In the genomic region with DNA sequence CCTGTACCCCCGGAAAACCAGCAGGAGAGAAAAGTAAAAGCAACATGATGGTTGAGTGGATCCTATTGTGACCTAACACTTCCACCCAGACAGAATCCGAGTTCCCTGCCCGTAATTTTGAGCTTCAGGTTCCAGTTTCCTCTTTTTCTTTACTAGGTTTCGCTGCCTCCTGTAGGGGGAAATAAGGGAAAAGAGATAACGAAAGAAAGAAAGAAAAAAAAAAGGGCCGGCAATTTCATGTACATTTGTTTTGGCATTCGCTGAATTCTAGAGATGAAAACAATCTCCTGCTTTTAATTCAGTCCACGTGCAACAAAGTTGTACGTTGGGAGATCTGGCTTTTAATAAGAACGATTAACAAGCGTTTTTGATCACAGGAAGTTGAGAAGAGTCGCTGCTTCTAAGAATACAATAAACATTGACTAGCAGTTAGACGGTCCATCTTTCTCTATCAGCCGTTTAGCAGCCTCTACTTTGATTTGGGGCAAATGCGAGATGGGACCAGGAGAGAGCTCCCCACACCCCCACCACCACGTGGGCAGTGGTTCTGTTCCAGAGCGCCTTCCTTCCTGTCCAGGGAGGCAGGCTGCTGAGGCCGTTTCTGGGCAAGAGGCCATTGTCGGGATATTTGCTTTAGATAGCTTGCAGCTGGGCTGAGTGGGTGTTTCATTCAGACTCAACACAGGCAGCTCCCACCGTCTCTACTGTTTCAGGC, we compare ENCODE assay signal across 8 cellular contexts.
DNase-seq lines count a peak whose midpoint lies in the region; ATAC-seq and TF ChIP-seq lines count a peak whose summit lies in the region.

No MANE protein-coding gene starts in this region.

- peak; percentile 83 for DNase-seq in AG09319 (ENCODE audit: extremely low read depth, low read depth)
- peak; percentile 98 for DNase-seq in IMR-90
- no peak for DNase-seq in activated CD8-positive, alpha-beta T cell treated with anti-CD3 and anti-CD28 coated beads, Interleukin-2, amount 10 ng/mL, durations not matched to agents 7 days and 5 days
- DNase-seq in globus pallidus (ENCODE audit: low spot score): peak; percentile 60
- DNase-seq in pons (ENCODE audit: low spot score): peak; percentile 68

- H3K4ac ChIP-seq in IMR-90 (ENCODE audit: low read depth, low read length): peak overlapping the region; percentile 94

- H2BK15ac ChIP-seq in IMR-90 (ENCODE audit: low read depth, low read length): peak overlapping the region; percentile 97

- H3K27me3 ChIP-seq in IMR-90 (ENCODE audit: control insufficient read depth, insufficient read depth, low read length): no peaks in the 10 kb centered on the region

- H4K8ac ChIP-seq in IMR-90 (ENCODE audit: low read depth in 2 of 2, low read length in 2 of 2): peak overlapping the region; percentile 81 to 89

- peak; percentile 78 for ATAC-seq in IMR-90 (ENCODE audit: low read depth)
- ATAC-seq in activated CD8-positive, alpha-beta T cell treated with anti-CD3 and anti-CD28 coated beads, Interleukin-2, amount 10 ng/mL, durations not matched to agents 7 days and 5 days: no peak
- ATAC-seq in HG03196 (IDR thresholded peaks at IDR 0.05; ENCODE audit: unreplicated experiment): no peak
- ATAC-seq in GM18868 (IDR thresholded peaks at IDR 0.05; ENCODE audit: unreplicated experiment): no peak
- ATAC-seq in GM18867 (IDR thresholded peaks at IDR 0.05; ENCODE audit: unreplicated experiment): no peak

- H3K9ac ChIP-seq in IMR-90 (ENCODE audit: low read depth, low read length): peak overlapping the region; percentile 53

- H2BK20ac ChIP-seq in IMR-90 (ENCODE audit: low read depth, low read length): peak overlapping the region; percentile 94

- TF ChIP-seq CTCF in AG09319 (IDR thresholded peaks at IDR 0.05; ENCODE audit: low read depth, low read length): peak; percentile 41
- peak; percentile 44 for TF ChIP-seq CTCF in IMR-90 (conservative IDR thresholded peaks at IDR 0.05; ENCODE audit: low read depth, low read length)

- H3K14ac ChIP-seq in IMR-90 (replicated peaks; ENCODE audit: low read depth, low read length): peak overlapping the region; percentile 76

- CTCF ChIA-PET in IMR-90 (lab: Yijun Ruan, JAX): interaction anchor here (0.5 to 1.5 kb wide), 10 partner anchors 94 to 2000 kb away, joined by 3 to 7 read pairs (median 3); no protein-coding TSS in a partner anchor
- CTCF ChIA-PET in activated CD8-positive, alpha-beta T cell treated with anti-CD3 and anti-CD28 coated beads, Interleukin-2, amount 10 ng/mL, durations not matched to agents 7 days and 5 days (lab: Charles Lee): interaction anchor here (1.2 to 1.7 kb wide), 5 partner anchors 10 to 315 kb away, joined by 3 to 7 read pairs (median 3); no protein-coding TSS in a partner anchor

- peak; percentile 53; the same call in 1 of the 2 replicates for TF ChIP-seq POLR2A in IMR-90 (IDR thresholded peaks at IDR 0.05; ENCODE audit: low read depth, low read length)

- peak; percentile 43 for TF ChIP-seq RAD21 in IMR-90 (IDR thresholded peaks at IDR 0.05; ENCODE audit: low read length)

- BruUV-seq in IMR-90 (replicated peaks; lab: Mats Ljungman, UMichigan): no TSS peak

- H3K18ac ChIP-seq in IMR-90 (ENCODE audit: low read depth, low read length): peak overlapping the region; percentile 90

- peaks cover 0 to 16% of the 10 kb centered on the region in 2 experiments; a peak in 2 of 4 replicates for H3K79me1 ChIP-seq in IMR-90 (ENCODE audit: low read depth in 1 of 2, low read length in 2 of 2)

- peak overlapping the region; percentile 86; the same call in 1 of the 2 replicates for H4K5ac ChIP-seq in IMR-90 (ENCODE audit: low read depth, low read length)

- peak overlapping the region; percentile 92 for H2BK5ac ChIP-seq in IMR-90 (ENCODE audit: low read depth, low read length, poor library complexity, severe bottlenecking)

- H2AK5ac ChIP-seq in IMR-90 (ENCODE audit: low read depth, low read length): peak overlapping the region; percentile 95

- peak overlapping the region; percentile 85 for H2AFZ ChIP-seq in IMR-90 (replicated peaks; ENCODE audit: low read length, poor library complexity)

- peaks cover 40% of the 10 kb centered on the region for H3K4me1 ChIP-seq in IMR-90 (ENCODE audit: control insufficient read depth, insufficient read depth, low read length)

- H3K4me1 Mint-ChIP-seq in activated CD8-positive, alpha-beta T cell treated with anti-CD3 and anti-CD28 coated beads, Interleukin-2, amount 10 ng/mL, durations not matched to agents 7 days and 5 days (ENCODE audit: low read depth): peaks cover 20% of the 10 kb centered on the region

- POLR2A ChIA-PET in IMR-90 (lab: Charles Lee; ENCODE audit: unreplicated experiment): interaction anchor here (0.6 to 1.7 kb wide), 5 partner anchors 120 to 318 kb away, joined by 3 to 13 read pairs (median 6); no protein-coding TSS in a partner anchor
- POLR2A ChIA-PET in activated CD8-positive, alpha-beta T cell treated with anti-CD3 and anti-CD28 coated beads, Interleukin-2, amount 10 ng/mL, durations not matched to agents 7 days and 5 days (lab: Charles Lee): interaction anchor here (0.5 to 1.5 kb wide), 3 partner anchors 22 to 154 kb away, joined by 3 read pairs; no protein-coding TSS in a partner anchor

- H3K4me2 ChIP-seq in IMR-90 (ENCODE audit: low read depth, low read length): peak overlapping the region; percentile 63

- H2AK9ac ChIP-seq in IMR-90 (replicated peaks; ENCODE audit: low read depth, low read length, poor library complexity): peak overlapping the region; percentile 37

- H3K27ac Mint-ChIP-seq in activated CD8-positive, alpha-beta T cell treated with anti-CD3 and anti-CD28 coated beads, Interleukin-2, amount 10 ng/mL, durations not matched to agents 7 days and 5 days: peak overlapping the region; percentile 13

- H2BK120ac ChIP-seq in IMR-90 (ENCODE audit: low read depth, low read length): peak overlapping the region; percentile 96

- H3K9me3 ChIP-seq in IMR-90 (ENCODE audit: control insufficient read depth, insufficient read depth, low read length): no peaks in the 10 kb centered on the region

- peak overlapping the region; percentile 25; the same call in 1 of the 2 replicates for H3K4me3 ChIP-seq in IMR-90 (ENCODE audit: insufficient read depth, low read depth, low read length)

- no peaks in the 10 kb centered on the region for H3K36me3 Mint-ChIP-seq in activated CD8-positive, alpha-beta T cell treated with anti-CD3 and anti-CD28 coated beads, Interleukin-2, amount 10 ng/mL, durations not matched to agents 7 days and 5 days (ENCODE audit: low read depth)

- peak overlapping the region; percentile 65 for H3K4me3 Mint-ChIP-seq in activated CD8-positive, alpha-beta T cell treated with anti-CD3 and anti-CD28 coated beads, Interleukin-2, amount 10 ng/mL, durations not matched to agents 7 days and 5 days

- in situ Hi-C loops in IMR-90 (cut with MboI; ENCODE audit: low sequenced_read_pairs): loop anchor here (5.0 kb wide), 1 partner anchor 318 kb away; no protein-coding TSS in a partner anchor

- WGBS in IMR-90 (ENCODE audit: extremely low coverage in 2 of 2, insufficient read length in 1 of 2), 2 experiments: no CpG with 5 or more reads among the region's 20 CpGs

- peak overlapping the region; percentile 96 for H3K23ac ChIP-seq in IMR-90 (ENCODE audit: low read depth, low read length)

- H3K27me3 Mint-ChIP-seq in activated CD8-positive, alpha-beta T cell treated with anti-CD3 and anti-CD28 coated beads, Interleukin-2, amount 10 ng/mL, durations not matched to agents 7 days and 5 days (ENCODE audit: low read depth): peaks cover 10% of the 10 kb centered on the region

- H4K91ac ChIP-seq in IMR-90 (ENCODE audit: insufficient read depth, low read depth, low read length): peak overlapping the region; percentile 96

- intact Hi-C loops in IMR-90 (cut with micrococcal nuclease): loop anchor here (1.0 to 10.0 kb wide), 8 partner anchors 52 to 640 kb away; no protein-coding TSS in a partner anchor

- H3K9me3 Mint-ChIP-seq in activated CD8-positive, alpha-beta T cell treated with anti-CD3 and anti-CD28 coated beads, Interleukin-2, amount 10 ng/mL, durations not matched to agents 7 days and 5 days (ENCODE audit: insufficient read depth): no peaks in the 10 kb centered on the region

- H3K9me1 ChIP-seq in IMR-90 (ENCODE audit: insufficient read depth, low read length): peaks cover 17% of the 10 kb centered on the region

- no peaks in the 10 kb centered on the region for H3K36me3 ChIP-seq in IMR-90 (ENCODE audit: control insufficient read depth, insufficient read depth, low read length)

- peak overlapping the region; percentile 94 for H3K56ac ChIP-seq in IMR-90 (ENCODE audit: extremely low read depth, insufficient read depth, low read length)

- dilution Hi-C loops in IMR-90 (cut with HindIII; ENCODE audit: low sequenced_read_pairs, unreplicated experiment): no loop called here

- peak overlapping the region; percentile 91 for H3K27ac ChIP-seq in IMR-90 (ENCODE audit: insufficient read depth, low read length)

- H4K20me1 ChIP-seq in IMR-90 (ENCODE audit: insufficient read depth, low read length): no peaks in the 10 kb centered on the region

TF ChIP-seq in IMR-90, 13 proteins besides CTCF, POLR2A, EP300 and RAD21 (continues in another document):
- peak; percentile 50; the same call in 1 of the 2 replicates for TF ChIP-seq MAZ (IDR thresholded peaks at IDR 0.05; ENCODE audit: borderline replicate concordance, low read depth, low read length)
- TF ChIP-seq RCOR1 (IDR thresholded peaks at IDR 0.05; ENCODE audit: insufficient replicate concordance, low read length): no peak
- no peak for TF ChIP-seq CEBPB (IDR thresholded peaks at IDR 0.05; ENCODE audit: low read depth, low read length)
- TF ChIP-seq MXI1 (IDR thresholded peaks at IDR 0.05; ENCODE audit: borderline replicate concordance, low read depth, low read length): peak; percentile 88; the same call in 1 of the 2 replicates
- TF ChIP-seq MAFK (IDR thresholded peaks at IDR 0.05; ENCODE audit: low read depth, low read length): no peak
- TF ChIP-seq SMC3 (IDR thresholded peaks at IDR 0.05; ENCODE audit: low read depth, low read length): peak; percentile 35; the same call in 1 of the 2 replicates
- TF ChIP-seq BHLHE40 (IDR thresholded peaks at IDR 0.05; ENCODE audit: low read depth, low read length): 0 out of 2 replicates have a peak, but pooled peaks have one; percentile 3
- TF ChIP-seq FOS (IDR thresholded peaks at IDR 0.05; ENCODE audit: low read depth, low read length): no peak; the same call in 1 of the 2 replicates
- TF ChIP-seq, protein P1, sequence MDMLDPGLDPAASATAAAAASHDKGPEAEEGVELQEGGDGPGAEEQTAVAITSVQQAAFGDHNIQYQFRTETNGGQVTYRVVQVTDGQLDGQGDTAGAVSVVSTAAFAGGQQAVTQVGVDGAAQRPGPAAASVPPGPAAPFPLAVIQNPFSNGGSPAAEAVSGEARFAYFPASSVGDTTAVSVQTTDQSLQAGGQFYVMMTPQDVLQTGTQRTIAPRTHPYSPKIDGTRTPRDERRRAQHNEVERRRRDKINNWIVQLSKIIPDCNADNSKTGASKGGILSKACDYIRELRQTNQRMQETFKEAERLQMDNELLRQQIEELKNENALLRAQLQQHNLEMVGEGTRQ (IDR thresholded peaks at IDR 0.05; ENCODE audit: low read depth, low read length): peak; percentile 93
- 0 out of 2 replicates have a peak, but pooled peaks have one; percentile 61 for TF ChIP-seq CHD1 (IDR thresholded peaks at IDR 0.05; ENCODE audit: low read depth, low read length)
- no peak for TF ChIP-seq NFE2L2 (IDR thresholded peaks at IDR 0.05; ENCODE audit: low read depth, low read length)
